1 cellular context compared by ENCODE assay signal in genomic region chr2:101125374-101125773, GRCh38.
TF ChIP-seq lines count a peak whose summit lies in the region.

No MANE protein-coding gene starts in this region.

TF ChIP-seq in HepG2, 621 proteins besides CTCF, POLR2A, EP300 and RAD21:
- TF ChIP-seq CEBPB (IDR thresholded peaks at IDR 0.05; ENCODE audit: borderline replicate concordance, low read depth, low read length): peak; percentile 41; the same call in 1 of the 2 replicates
- no peak for TF ChIP-seq HNF4G (IDR thresholded peaks at IDR 0.05; ENCODE audit: borderline replicate concordance, low read depth, low read length)
- no peak for TF ChIP-seq HNF4G (CRISPR knock-in tag; IDR thresholded peaks at IDR 0.05; ENCODE audit: borderline replicate concordance, low read depth)
- 0 out of 2 replicates have a peak, but pooled peaks have one; percentile 2 for TF ChIP-seq HDAC1 (CRISPR knock-in tag; IDR thresholded peaks at IDR 0.05)
- TF ChIP-seq ZNF747 (CRISPR knock-in tag; IDR thresholded peaks at IDR 0.05; ENCODE audit: borderline replicate concordance): 0 out of 2 replicates have a peak, but pooled peaks have one; percentile 6
- 0 out of 2 replicates have a peak, but pooled peaks have one; percentile 2 for TF ChIP-seq KDM3A (CRISPR knock-in tag; IDR thresholded peaks at IDR 0.05; ENCODE audit: low read depth)
- TF ChIP-seq ZFX (CRISPR knock-in tag; IDR thresholded peaks at IDR 0.05; ENCODE audit: low read depth): no peak
- TF ChIP-seq ZNF317 (CRISPR knock-in tag; IDR thresholded peaks at IDR 0.05): 0 out of 2 replicates have a peak, but pooled peaks have one; percentile 14
- no peak for TF ChIP-seq PBX3 (CRISPR knock-in tag; IDR thresholded peaks at IDR 0.05; ENCODE audit: borderline replicate concordance)
- peak; percentile 6; the same call in 1 of the 2 replicates for TF ChIP-seq TFE3 (CRISPR knock-in tag; IDR thresholded peaks at IDR 0.05)
- TF ChIP-seq KLF11 (CRISPR knock-in tag; IDR thresholded peaks at IDR 0.05): peak; percentile 54; the same call in 1 of the 2 replicates
- TF ChIP-seq, protein P1, sequence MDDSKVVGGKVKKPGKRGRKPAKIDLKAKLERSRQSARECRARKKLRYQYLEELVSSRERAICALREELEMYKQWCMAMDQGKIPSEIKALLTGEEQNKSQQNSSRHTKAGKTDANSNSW (CRISPR knock-in tag; IDR thresholded peaks at IDR 0.05; ENCODE audit: borderline replicate concordance): 0 out of 2 replicates have a peak, but pooled peaks have one; percentile 28
- no peak for TF ChIP-seq LCORL (IDR thresholded peaks at IDR 0.05)
- TF ChIP-seq LCORL (CRISPR knock-in tag; IDR thresholded peaks at IDR 0.05): peak; percentile 5; the same call in 1 of the 2 replicates
- 0 out of 2 replicates have a peak, but pooled peaks have one; percentile 10 for TF ChIP-seq ELF4 (CRISPR knock-in tag; IDR thresholded peaks at IDR 0.05; ENCODE audit: borderline replicate concordance)
- no peak for TF ChIP-seq ZNF879 (CRISPR knock-in tag; IDR thresholded peaks at IDR 0.05)
- TF ChIP-seq, protein P2, sequence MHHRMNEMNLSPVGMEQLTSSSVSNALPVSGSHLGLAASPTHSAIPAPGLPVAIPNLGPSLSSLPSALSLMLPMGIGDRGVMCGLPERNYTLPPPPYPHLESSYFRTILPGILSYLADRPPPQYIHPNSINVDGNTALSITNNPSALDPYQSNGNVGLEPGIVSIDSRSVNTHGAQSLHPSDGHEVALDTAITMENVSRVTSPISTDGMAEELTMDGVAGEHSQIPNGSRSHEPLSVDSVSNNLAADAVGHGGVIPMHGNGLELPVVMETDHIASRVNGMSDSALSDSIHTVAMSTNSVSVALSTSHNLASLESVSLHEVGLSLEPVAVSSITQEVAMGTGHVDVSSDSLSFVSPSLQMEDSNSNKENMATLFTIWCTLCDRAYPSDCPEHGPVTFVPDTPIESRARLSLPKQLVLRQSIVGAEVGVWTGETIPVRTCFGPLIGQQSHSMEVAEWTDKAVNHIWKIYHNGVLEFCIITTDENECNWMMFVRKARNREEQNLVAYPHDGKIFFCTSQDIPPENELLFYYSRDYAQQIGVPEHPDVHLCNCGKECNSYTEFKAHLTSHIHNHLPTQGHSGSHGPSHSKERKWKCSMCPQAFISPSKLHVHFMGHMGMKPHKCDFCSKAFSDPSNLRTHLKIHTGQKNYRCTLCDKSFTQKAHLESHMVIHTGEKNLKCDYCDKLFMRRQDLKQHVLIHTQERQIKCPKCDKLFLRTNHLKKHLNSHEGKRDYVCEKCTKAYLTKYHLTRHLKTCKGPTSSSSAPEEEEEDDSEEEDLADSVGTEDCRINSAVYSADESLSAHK (CRISPR knock-in tag; IDR thresholded peaks at IDR 0.05; ENCODE audit: borderline replicate concordance): no peak
- no peak for TF ChIP-seq HOXA5 (CRISPR knock-in tag; IDR thresholded peaks at IDR 0.05)
- TF ChIP-seq TBX2 (CRISPR knock-in tag; IDR thresholded peaks at IDR 0.05; ENCODE audit: borderline replicate concordance): 0 out of 2 replicates have a peak, but pooled peaks have one; percentile 5
- TF ChIP-seq KLF16 (CRISPR knock-in tag; IDR thresholded peaks at IDR 0.05): peak in 1 of 2 experiments; percentile 13; a peak in 1 of 4 replicates
- TF ChIP-seq POGZ (CRISPR knock-in tag; IDR thresholded peaks at IDR 0.05): 0 out of 2 replicates have a peak, but pooled peaks have one; percentile 1
- TF ChIP-seq CEBPG (CRISPR knock-in tag; IDR thresholded peaks at IDR 0.05): 0 out of 2 replicates have a peak, but pooled peaks have one; percentile 6
